1 cellular context compared by ENCODE assay signal in the genomic region with DNA sequence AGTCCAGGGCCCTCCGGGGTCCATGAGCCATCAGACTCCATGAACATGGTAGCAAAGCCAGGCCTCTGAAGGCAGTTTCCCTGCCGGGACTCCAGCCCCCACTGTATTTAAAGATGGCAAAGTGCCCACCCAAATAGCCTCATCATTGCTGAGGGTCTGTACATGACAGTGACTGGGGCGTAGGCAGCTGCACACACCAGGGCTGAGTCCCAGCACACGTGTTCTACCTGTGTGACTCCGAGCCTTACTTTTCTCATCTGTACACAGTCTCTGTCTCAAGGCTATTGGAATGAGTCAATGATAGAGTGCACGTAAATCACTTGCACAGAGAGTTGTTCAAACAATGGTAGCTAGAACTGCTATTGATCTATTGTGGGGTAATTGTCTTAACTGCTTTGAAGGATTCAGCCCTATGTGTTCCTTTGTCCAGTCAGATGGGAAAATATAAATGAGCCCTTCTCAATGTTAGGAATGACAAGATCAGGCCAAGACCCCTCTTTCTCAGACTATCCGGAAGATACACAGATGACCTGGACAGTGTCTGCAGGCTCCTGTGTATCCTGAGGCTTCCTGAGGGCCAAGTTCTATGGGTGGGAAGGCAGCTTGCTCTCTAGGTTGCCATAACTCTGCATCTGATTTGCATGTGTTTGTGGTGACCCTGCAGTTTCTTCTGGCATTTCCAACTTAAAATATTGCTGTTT.
TF ChIP-seq lines count a peak whose summit lies in the region.

No MANE protein-coding gene starts in this region.

TF ChIP-seq in GM12878, 131 proteins besides CTCF, POLR2A, EP300 and RAD21 (continued from another document):
- peak; percentile 59; the same call in 1 of the 2 replicates for TF ChIP-seq IRF4 (IDR thresholded peaks at IDR 0.05; ENCODE audit: low read depth, low read length)
- no peak for TF ChIP-seq KLF5 (IDR thresholded peaks at IDR 0.05; ENCODE audit: partially characterized antibody)
- TF ChIP-seq NFIC (IDR thresholded peaks at IDR 0.05; ENCODE audit: low read depth, low read length): no peak
- no peak for TF ChIP-seq SMAD1 (IDR thresholded peaks at IDR 0.05; ENCODE audit: low read depth, partially characterized antibody)
- TF ChIP-seq, protein P1, sequence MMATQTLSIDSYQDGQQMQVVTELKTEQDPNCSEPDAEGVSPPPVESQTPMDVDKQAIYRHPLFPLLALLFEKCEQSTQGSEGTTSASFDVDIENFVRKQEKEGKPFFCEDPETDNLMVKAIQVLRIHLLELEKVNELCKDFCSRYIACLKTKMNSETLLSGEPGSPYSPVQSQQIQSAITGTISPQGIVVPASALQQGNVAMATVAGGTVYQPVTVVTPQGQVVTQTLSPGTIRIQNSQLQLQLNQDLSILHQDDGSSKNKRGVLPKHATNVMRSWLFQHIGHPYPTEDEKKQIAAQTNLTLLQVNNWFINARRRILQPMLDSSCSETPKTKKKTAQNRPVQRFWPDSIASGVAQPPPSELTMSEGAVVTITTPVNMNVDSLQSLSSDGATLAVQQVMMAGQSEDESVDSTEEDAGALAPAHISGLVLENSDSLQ (IDR thresholded peaks at IDR 0.05): no peak
- TF ChIP-seq, protein P2, sequence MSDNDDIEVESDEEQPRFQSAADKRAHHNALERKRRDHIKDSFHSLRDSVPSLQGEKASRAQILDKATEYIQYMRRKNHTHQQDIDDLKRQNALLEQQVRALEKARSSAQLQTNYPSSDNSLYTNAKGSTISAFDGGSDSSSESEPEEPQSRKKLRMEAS (IDR thresholded peaks at IDR 0.05; ENCODE audit: low read depth, low read length): no peak
- no peak for TF ChIP-seq FOXM1 (IDR thresholded peaks at IDR 0.05; ENCODE audit: low read depth, low read length)
- TF ChIP-seq POU2F2 (IDR thresholded peaks at IDR 0.05; ENCODE audit: borderline replicate concordance, low read depth, low read length): peak; percentile 38; the same call in 1 of the 3 replicates
- TF ChIP-seq NFXL1 (IDR thresholded peaks at IDR 0.05; ENCODE audit: borderline replicate concordance): no peak
- TF ChIP-seq ZNF274 (IDR thresholded peaks at IDR 0.05; ENCODE audit: insufficient read depth, insufficient read length): no peak
- TF ChIP-seq TCF3 (IDR thresholded peaks at IDR 0.05; ENCODE audit: borderline replicate concordance, insufficient read depth, low read depth, low read length): 0 out of 2 replicates have a peak, but pooled peaks have one; percentile 24
- TF ChIP-seq, protein P3, sequence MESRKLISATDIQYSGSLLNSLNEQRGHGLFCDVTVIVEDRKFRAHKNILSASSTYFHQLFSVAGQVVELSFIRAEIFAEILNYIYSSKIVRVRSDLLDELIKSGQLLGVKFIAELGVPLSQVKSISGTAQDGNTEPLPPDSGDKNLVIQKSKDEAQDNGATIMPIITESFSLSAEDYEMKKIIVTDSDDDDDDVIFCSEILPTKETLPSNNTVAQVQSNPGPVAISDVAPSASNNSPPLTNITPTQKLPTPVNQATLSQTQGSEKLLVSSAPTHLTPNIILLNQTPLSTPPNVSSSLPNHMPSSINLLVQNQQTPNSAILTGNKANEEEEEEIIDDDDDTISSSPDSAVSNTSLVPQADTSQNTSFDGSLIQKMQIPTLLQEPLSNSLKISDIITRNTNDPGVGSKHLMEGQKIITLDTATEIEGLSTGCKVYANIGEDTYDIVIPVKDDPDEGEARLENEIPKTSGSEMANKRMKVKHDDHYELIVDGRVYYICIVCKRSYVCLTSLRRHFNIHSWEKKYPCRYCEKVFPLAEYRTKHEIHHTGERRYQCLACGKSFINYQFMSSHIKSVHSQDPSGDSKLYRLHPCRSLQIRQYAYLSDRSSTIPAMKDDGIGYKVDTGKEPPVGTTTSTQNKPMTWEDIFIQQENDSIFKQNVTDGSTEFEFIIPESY (IDR thresholded peaks at IDR 0.05): no peak
- TF ChIP-seq HDGF (IDR thresholded peaks at IDR 0.05): no peak
- TF ChIP-seq, protein P4, sequence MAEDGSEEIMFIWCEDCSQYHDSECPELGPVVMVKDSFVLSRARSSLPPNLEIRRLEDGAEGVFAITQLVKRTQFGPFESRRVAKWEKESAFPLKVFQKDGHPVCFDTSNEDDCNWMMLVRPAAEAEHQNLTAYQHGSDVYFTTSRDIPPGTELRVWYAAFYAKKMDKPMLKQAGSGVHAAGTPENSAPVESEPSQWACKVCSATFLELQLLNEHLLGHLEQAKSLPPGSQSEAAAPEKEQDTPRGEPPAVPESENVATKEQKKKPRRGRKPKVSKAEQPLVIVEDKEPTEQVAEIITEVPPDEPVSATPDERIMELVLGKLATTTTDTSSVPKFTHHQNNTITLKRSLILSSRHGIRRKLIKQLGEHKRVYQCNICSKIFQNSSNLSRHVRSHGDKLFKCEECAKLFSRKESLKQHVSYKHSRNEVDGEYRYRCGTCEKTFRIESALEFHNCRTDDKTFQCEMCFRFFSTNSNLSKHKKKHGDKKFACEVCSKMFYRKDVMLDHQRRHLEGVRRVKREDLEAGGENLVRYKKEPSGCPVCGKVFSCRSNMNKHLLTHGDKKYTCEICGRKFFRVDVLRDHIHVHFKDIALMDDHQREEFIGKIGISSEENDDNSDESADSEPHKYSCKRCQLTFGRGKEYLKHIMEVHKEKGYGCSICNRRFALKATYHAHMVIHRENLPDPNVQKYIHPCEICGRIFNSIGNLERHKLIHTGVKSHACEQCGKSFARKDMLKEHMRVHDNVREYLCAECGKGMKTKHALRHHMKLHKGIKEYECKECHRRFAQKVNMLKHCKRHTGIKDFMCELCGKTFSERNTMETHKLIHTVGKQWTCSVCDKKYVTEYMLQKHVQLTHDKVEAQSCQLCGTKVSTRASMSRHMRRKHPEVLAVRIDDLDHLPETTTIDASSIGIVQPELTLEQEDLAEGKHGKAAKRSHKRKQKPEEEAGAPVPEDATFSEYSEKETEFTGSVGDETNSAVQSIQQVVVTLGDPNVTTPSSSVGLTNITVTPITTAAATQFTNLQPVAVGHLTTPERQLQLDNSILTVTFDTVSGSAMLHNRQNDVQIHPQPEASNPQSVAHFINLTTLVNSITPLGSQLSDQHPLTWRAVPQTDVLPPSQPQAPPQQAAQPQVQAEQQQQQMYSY (CRISPR knock-in tag; IDR thresholded peaks at IDR 0.05): no peak
- TF ChIP-seq, protein P5, sequence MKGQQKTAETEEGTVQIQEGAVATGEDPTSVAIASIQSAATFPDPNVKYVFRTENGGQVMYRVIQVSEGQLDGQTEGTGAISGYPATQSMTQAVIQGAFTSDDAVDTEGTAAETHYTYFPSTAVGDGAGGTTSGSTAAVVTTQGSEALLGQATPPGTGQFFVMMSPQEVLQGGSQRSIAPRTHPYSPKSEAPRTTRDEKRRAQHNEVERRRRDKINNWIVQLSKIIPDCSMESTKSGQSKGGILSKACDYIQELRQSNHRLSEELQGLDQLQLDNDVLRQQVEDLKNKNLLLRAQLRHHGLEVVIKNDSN (IDR thresholded peaks at IDR 0.05; ENCODE audit: borderline replicate concordance, extremely low read length, insufficient read depth, low read depth, low read length): peak; percentile 22
- TF ChIP-seq, protein P6, sequence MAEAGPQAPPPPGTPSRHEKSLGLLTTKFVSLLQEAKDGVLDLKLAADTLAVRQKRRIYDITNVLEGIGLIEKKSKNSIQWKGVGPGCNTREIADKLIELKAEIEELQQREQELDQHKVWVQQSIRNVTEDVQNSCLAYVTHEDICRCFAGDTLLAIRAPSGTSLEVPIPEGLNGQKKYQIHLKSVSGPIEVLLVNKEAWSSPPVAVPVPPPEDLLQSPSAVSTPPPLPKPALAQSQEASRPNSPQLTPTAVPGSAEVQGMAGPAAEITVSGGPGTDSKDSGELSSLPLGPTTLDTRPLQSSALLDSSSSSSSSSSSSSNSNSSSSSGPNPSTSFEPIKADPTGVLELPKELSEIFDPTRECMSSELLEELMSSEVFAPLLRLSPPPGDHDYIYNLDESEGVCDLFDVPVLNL (IDR thresholded peaks at IDR 0.05; ENCODE audit: low read depth, low read length): no peak
- no peak for TF ChIP-seq ZSCAN29 (IDR thresholded peaks at IDR 0.05)
- TF ChIP-seq ASH2L (IDR thresholded peaks at IDR 0.05; ENCODE audit: borderline replicate concordance, low read depth): no peak
- no peak for TF ChIP-seq STAT1 (conservative IDR thresholded peaks at IDR 0.05)
- no peak for TF ChIP-seq RAD51 (IDR thresholded peaks at IDR 0.05)
- TF ChIP-seq EZH2 (IDR thresholded peaks at IDR 0.05; ENCODE audit: borderline replicate concordance, control insufficient read depth, low read depth, low read length): no peak
- 0 out of 2 replicates have a peak, but pooled peaks have one; percentile 17 for TF ChIP-seq JUND (IDR thresholded peaks at IDR 0.05; ENCODE audit: low read depth, low read length)
- TF ChIP-seq, protein P7, sequence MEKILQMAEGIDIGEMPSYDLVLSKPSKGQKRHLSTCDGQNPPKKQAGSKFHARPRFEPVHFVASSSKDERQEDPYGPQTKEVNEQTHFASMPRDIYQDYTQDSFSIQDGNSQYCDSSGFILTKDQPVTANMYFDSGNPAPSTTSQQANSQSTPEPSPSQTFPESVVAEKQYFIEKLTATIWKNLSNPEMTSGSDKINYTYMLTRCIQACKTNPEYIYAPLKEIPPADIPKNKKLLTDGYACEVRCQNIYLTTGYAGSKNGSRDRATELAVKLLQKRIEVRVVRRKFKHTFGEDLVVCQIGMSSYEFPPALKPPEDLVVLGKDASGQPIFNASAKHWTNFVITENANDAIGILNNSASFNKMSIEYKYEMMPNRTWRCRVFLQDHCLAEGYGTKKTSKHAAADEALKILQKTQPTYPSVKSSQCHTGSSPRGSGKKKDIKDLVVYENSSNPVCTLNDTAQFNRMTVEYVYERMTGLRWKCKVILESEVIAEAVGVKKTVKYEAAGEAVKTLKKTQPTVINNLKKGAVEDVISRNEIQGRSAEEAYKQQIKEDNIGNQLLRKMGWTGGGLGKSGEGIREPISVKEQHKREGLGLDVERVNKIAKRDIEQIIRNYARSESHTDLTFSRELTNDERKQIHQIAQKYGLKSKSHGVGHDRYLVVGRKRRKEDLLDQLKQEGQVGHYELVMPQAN (conservative IDR thresholded peaks at IDR 0.05): no peak
- no peak for TF ChIP-seq MEF2B (IDR thresholded peaks at IDR 0.05; ENCODE audit: partially characterized antibody, poor library complexity, severe bottlenecking)
- TF ChIP-seq DPF2 (IDR thresholded peaks at IDR 0.05): peak; percentile 25; the same call in 1 of the 2 replicates
- no peak for TF ChIP-seq SMAD5 (IDR thresholded peaks at IDR 0.05; ENCODE audit: low read depth)
- no peak for TF ChIP-seq NBN (IDR thresholded peaks at IDR 0.05)
- TF ChIP-seq POLR2AphosphoS2 (IDR thresholded peaks at IDR 0.05; ENCODE audit: low read depth, low read length): 0 out of 2 replicates have a peak, but pooled peaks have one; percentile 5
- TF ChIP-seq KAT2A (conservative IDR thresholded peaks at IDR 0.05; ENCODE audit: control insufficient read depth, low read depth, low read length): no peak
- TF ChIP-seq, protein P8, sequence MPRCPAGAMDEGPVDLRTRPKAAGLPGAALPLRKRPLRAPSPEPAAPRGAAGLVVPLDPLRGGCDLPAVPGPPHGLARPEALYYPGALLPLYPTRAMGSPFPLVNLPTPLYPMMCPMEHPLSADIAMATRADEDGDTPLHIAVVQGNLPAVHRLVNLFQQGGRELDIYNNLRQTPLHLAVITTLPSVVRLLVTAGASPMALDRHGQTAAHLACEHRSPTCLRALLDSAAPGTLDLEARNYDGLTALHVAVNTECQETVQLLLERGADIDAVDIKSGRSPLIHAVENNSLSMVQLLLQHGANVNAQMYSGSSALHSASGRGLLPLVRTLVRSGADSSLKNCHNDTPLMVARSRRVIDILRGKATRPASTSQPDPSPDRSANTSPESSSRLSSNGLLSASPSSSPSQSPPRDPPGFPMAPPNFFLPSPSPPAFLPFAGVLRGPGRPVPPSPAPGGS (IDR thresholded peaks at IDR 0.05; ENCODE audit: borderline replicate concordance, insufficient read depth, low read depth, low read length, poor library complexity, severe bottlenecking): peak; percentile 33
- TF ChIP-seq ZNF384 (IDR thresholded peaks at IDR 0.05; ENCODE audit: borderline replicate concordance, low read depth, low read length): no peak
- 0 out of 2 replicates have a peak, but pooled peaks have one; percentile 26 for TF ChIP-seq TAF1 (IDR thresholded peaks at IDR 0.05; ENCODE audit: borderline replicate concordance, low read depth, low read length)
- TF ChIP-seq JUNB (IDR thresholded peaks at IDR 0.05): 0 out of 2 replicates have a peak, but pooled peaks have one; percentile 40
TF ChIP-seq in GM12878: peak in this region for 10.
